Comparison of ENCODE assay signal across 22 cellular contexts in the genomic region with DNA sequence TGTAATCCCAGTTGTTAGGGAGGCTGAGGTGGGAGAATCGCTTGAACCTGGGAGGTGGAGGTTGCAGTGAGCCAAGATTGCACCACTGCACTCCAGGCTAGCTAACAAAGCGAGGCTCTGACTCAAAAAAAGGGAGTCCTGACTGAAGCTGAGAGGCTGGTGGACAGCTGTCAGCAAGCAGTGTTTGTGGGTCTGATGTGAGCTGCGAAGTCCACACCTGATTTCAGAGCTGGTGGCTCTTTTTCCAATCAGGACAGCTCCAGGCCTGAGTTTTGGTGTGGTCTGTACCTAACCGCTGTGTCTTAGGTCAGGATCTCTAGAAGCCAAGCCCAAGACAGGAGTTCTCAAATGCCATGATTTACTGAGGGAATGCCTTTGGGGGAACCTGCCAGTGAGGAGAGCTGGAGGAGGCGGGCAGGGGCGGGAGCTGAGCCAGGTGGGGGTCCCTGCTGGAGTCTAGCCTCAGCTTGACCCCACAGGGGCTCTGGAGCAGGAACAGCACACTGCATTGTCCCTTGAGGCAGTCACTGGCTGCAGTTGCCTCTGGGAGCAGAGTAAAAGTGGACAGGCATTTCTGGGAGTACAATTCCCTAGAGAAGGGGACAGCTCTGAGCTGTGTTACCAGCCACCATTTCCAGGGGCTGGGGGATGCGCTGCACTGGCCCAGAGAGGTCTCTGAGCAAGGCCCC. TPM values are rescaled to one million over a fixed set of nuclear protein-coding genes. Genes with fewer than 3 reads are reported as not detected.
"Had no signal": no experiment of that assay in that cellular context is flagged by ENCODE, and none has a peak within 500 bp of the region (broad histone marks: within the 10 kb centered on the region; RNA-seq: fewer than 3 reads in every experiment).

No MANE protein-coding gene starts in this region.

- ATAC-seq: pancreas, right lobe of liver had no signal

- H3K4me3 ChIP-seq: ascending aorta, pancreas, right lobe of liver, thoracic aorta, upper lobe of left lung had no signal

- H3K9me3 ChIP-seq: ascending aorta, neutrophil, pancreas, right lobe of liver, thoracic aorta, upper lobe of left lung had no signal

- H3K4me1 ChIP-seq: ascending aorta, pancreas, right lobe of liver had no signal

- H3K4me1 Mint-ChIP-seq: activated naive CD4-positive, alpha-beta T cell treated with anti-CD3 and anti-CD28 coated beads, Interleukin-2, amount 50 U/mL, for 24 hours had no signal

- H3K4me3 Mint-ChIP-seq: activated CD8-positive, alpha-beta T cell treated with anti-CD3 and anti-CD28 coated beads for 36 hours; activated naive CD4-positive, alpha-beta T cell treated with anti-CD3 and anti-CD28 coated beads, Interleukin-2, amount 50 U/mL, for 24 hours; activated T-cell treated with anti-CD3 and anti-CD28 coated beads, Interleukin-2, amount 50 U/mL, for 4 hours had no signal

- H3K27ac Mint-ChIP-seq: activated CD4-positive, alpha-beta T cell treated with anti-CD3 and anti-CD28 coated beads, Interleukin-2, amount 10 ng/mL, durations not matched to agents 24 days and 14 days; activated CD8-positive, alpha-beta T cell treated with anti-CD3 and anti-CD28 coated beads for 36 hours; activated naive CD4-positive, alpha-beta T cell treated with anti-CD3 and anti-CD28 coated beads, Interleukin-2, amount 50 U/mL, for 24 hours; naive thymus-derived CD4-positive, alpha-beta T cell had no signal

- H3K9me3 Mint-ChIP-seq: activated CD4-positive, alpha-beta T cell treated with anti-CD3 and anti-CD28 coated beads, Interleukin-2, amount 10 ng/mL, durations not matched to agents 24 days and 14 days; activated CD8-positive, alpha-beta T cell treated with anti-CD3 and anti-CD28 coated beads for 36 hours; activated naive CD4-positive, alpha-beta T cell treated with anti-CD3 and anti-CD28 coated beads, Interleukin-2, amount 50 U/mL, for 24 hours had no signal

- H3K36me3 ChIP-seq: ascending aorta, neutrophil, pancreas, right lobe of liver, thoracic aorta, upper lobe of left lung had no signal

- DNase-seq: activated CD4-positive, CD25-positive, alpha-beta regulatory T cell; activated gamma-delta T cell; activated T-cell treated with anti-CD3 and anti-CD28 coated beads, Interleukin-2, amount 50 U/mL, for 4 hours; cortex of kidney; erythroblast; mesenchymal stem cell; stimulated activated CD4-positive, alpha-beta T cell treated with anti-CD3 and anti-CD28 coated beads, Interleukin-4, amount 100 ng/mL, for 4 hours; T1000 had no signal

- H3K27me3 ChIP-seq: pancreas, right lobe of liver had no signal

- H3K36me3 Mint-ChIP-seq: activated naive CD4-positive, alpha-beta T cell treated with anti-CD3 and anti-CD28 coated beads, Interleukin-2, amount 50 U/mL, for 24 hours; naive thymus-derived CD4-positive, alpha-beta T cell had no signal

RNA-seq across cellular contexts. Expression of gene GFRA4, which starts 5.0 kb away (rescaled TPM):
- total RNA-seq: activated CD4-positive, alpha-beta T cell treated with anti-CD3 and anti-CD28 coated beads, Interleukin-2, amount 10 ng/mL, durations not matched to agents 24 days and 14 days; activated CD8-positive, alpha-beta T cell treated with anti-CD3 and anti-CD28 coated beads for 36 hours; activated T-cell treated with anti-CD3 and anti-CD28 coated beads, Interleukin-2, amount 50 U/mL, for 4 hours; ascending aorta; frontal cortex; kidney epithelial cell; liver; mucosa of gallbladder; naive thymus-derived CD4-positive, alpha-beta T cell; pancreas; right lobe of liver; thoracic aorta; upper lobe of left lung had no signal

RNA-seq across cellular contexts. Expression of gene ADAM33, which starts 23.6 kb away (rescaled TPM):
- total RNA-seq: activated CD4-positive, alpha-beta T cell treated with anti-CD3 and anti-CD28 coated beads, Interleukin-2, amount 10 ng/mL, durations not matched to agents 24 days and 14 days; activated CD8-positive, alpha-beta T cell treated with anti-CD3 and anti-CD28 coated beads for 36 hours; activated T-cell treated with anti-CD3 and anti-CD28 coated beads, Interleukin-2, amount 50 U/mL, for 4 hours had no signal

RNA-seq across cellular contexts. Expression of gene SIGLEC1, which starts 54.2 kb away (rescaled TPM):
- total RNA-seq: activated CD4-positive, alpha-beta T cell treated with anti-CD3 and anti-CD28 coated beads, Interleukin-2, amount 10 ng/mL, durations not matched to agents 24 days and 14 days; activated CD8-positive, alpha-beta T cell treated with anti-CD3 and anti-CD28 coated beads for 36 hours; kidney epithelial cell had no signal
